8 cellular contexts compared by ENCODE assay signal in genomic region chr12:104750061-104750460, GRCh38.
DNase-seq lines count a peak whose midpoint lies in the region; ATAC-seq, FAIRE-seq and TF ChIP-seq lines count a peak whose summit lies in the region.

No MANE protein-coding gene starts in this region.

- peak; percentile 67 for ATAC-seq in HG02759 (IDR thresholded peaks at IDR 0.05; ENCODE audit: unreplicated experiment)

- H3K9me3 Mint-ChIP-seq in immature natural killer cell = no peaks in the 10 kb centered on the region

- H3K27ac Mint-ChIP-seq in immature natural killer cell = peak overlapping the region in 3 of 6 donors; percentile 8 to 80 (median 10)

- no peaks in the 10 kb centered on the region for H3K36me3 Mint-ChIP-seq in immature natural killer cell

- peak overlapping the region in 4 of 5 donors; percentile 3 to 36 (median 13) for H3K4me3 Mint-ChIP-seq in immature natural killer cell

- peaks cover 80 to 93% of the 10 kb centered on the region in 2 donors for H3K4me1 Mint-ChIP-seq in immature natural killer cell

- H3K27me3 Mint-ChIP-seq in immature natural killer cell (ENCODE audit: low read depth in 3 of 3) = peaks cover 3 to 6% (median 4%) of the 10 kb centered on the region in 3 donors

- no peak for TF ChIP-seq POLR2A in GM12892 (IDR thresholded peaks at IDR 0.05; ENCODE audit: low read depth, low read length)

- DNase-seq in GM12892 (ENCODE audit: insufficient read length) = no peak
- DNase-seq in SIG-M5 (lab: John Stamatoyannopoulos, UW) = peak; percentile 82
- no peak for DNase-seq in immature natural killer cell
- no peak for DNase-seq in T-helper 2 cell
- no peak for DNase-seq in activated CD4-positive, CD25-positive, alpha-beta regulatory T cell (lab: John Stamatoyannopoulos, UW)
- DNase-seq in epidermal melanocyte (ENCODE audit: insufficient read length, low spot score) = no peak
- no peak for DNase-seq in DMS 273 (lab: John Stamatoyannopoulos, UW; ENCODE audit: unreplicated experiment)

- FAIRE-seq in GM12892 (lab: Jason Lieb, UNC) = peak; percentile 80
